16 cellular contexts compared by ENCODE assay signal in the genomic region with DNA sequence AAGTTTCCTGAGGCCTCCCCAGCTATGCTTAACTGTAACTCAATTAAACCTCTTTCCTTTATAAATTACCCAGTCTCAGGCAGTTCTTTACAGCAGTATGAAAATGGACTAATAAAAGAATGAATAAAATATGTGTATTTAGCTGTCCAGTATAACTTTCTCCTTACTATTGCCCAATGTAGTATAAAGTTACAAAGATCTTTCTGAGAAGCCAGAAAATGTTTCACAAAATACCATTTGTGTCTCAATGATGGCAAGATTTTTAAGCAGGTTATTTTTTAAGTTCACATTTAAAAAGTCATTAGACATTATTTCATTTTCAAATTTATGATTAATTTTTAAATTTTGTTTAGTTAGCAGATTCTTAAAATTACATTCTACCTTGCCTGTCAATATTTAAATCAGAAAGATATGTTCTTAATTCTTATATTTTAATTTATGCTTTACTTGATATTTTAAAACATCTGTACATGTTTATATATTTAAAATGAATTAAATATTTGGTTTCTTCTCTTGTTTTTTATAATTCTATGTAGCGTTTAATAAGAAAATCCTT.
DNase-seq lines count a peak whose midpoint lies in the region; ATAC-seq, FAIRE-seq and TF ChIP-seq lines count a peak whose summit lies in the region.
"Had no signal": no experiment of that assay in that cellular context is flagged by ENCODE, and none has a peak within 500 bp of the region (broad histone marks: within the 10 kb centered on the region; RNA-seq: fewer than 3 reads in every experiment).

No MANE protein-coding gene starts in this region.

- H3K4me2 ChIP-seq in smooth muscle cell = no peak overlapping the region
- H3K4me2 ChIP-seq: BLaER1 had no signal

- TF ChIP-seq CTCF in CD8-positive, alpha-beta T cell (IDR thresholded peaks at IDR 0.05) = no peak
- no peak for TF ChIP-seq CTCF in smooth muscle cell (IDR thresholded peaks at IDR 0.05; ENCODE audit: borderline replicate concordance, insufficient read depth, poor library complexity, severe bottlenecking)

- H2AFZ ChIP-seq in smooth muscle cell (ENCODE audit: low read depth) = no peak overlapping the region
- H2AFZ ChIP-seq: GM23248 had no signal

- H3K9me3 Mint-ChIP-seq in CD8-positive, alpha-beta T cell = no peaks in the 10 kb centered on the region

- 93 to 100% (median 97%) methylated on average over 1 of the region's 1 CpG for WGBS in small intestine, 3 donors
- whole genome bisulfite sequencing in smooth muscle cell (ENCODE audit: low lambda C conversion rate) = 97% methylated on average over 1 of the region's 1 CpG

- H3K4me1 Mint-ChIP-seq in CD8-positive, alpha-beta T cell (ENCODE audit: low read depth) = peaks cover 3% of the 10 kb centered on the region

- no peaks in the 10 kb centered on the region for H3F3A ChIP-seq in smooth muscle cell (ENCODE audit: low read depth)

- H3K36me3 ChIP-seq in CD8-positive, alpha-beta T cell (ENCODE audit: insufficient read depth, low read length) = no peaks in the 10 kb centered on the region
- H3K36me3 ChIP-seq in adipocyte (ENCODE audit: control insufficient read depth, insufficient read depth, low read length, severe bottlenecking) = peaks cover 83% of the 10 kb centered on the region
- no peaks in the 10 kb centered on the region for H3K36me3 ChIP-seq in small intestine (ENCODE audit: control insufficient read depth in 2 of 2, insufficient read depth in 2 of 2, low read length in 2 of 2)
- no peaks in the 10 kb centered on the region for H3K36me3 ChIP-seq in smooth muscle cell (ENCODE audit: low read depth)

- H3K9ac ChIP-seq in adipocyte (ENCODE audit: low read length) = no peak overlapping the region
- no peak overlapping the region for H3K9ac ChIP-seq in smooth muscle cell (ENCODE audit: low read depth)
- H3K9ac ChIP-seq: BLaER1, GM23248 had no signal

- H3K4me1 ChIP-seq in CD8-positive, alpha-beta T cell (ENCODE audit: insufficient read depth, low read length) = no peaks in the 10 kb centered on the region
- H3K4me1 ChIP-seq in adipocyte (ENCODE audit: control insufficient read depth, insufficient read depth, low read length) (peaks cover 15% of the 10 kb centered on the region), small intestine (ENCODE audit: control insufficient read depth in 2 of 2, insufficient read depth in 1 of 2, low read depth in 1 of 2, low read length in 1 of 2) (no peaks in the 10 kb centered on the region), smooth muscle cell (ENCODE audit: low read depth) (no peaks in the 10 kb centered on the region)
- H3K4me1 ChIP-seq: BLaER1 had no signal

- POLR2A ChIA-PET in CD8-positive, alpha-beta T cell (lab: Charles Lee) = no interaction called here

- H4K20me1 ChIP-seq in smooth muscle cell (ENCODE audit: low read depth) = no peaks in the 10 kb centered on the region
- H4K20me1 ChIP-seq: BLaER1 had no signal

- no peaks in the 10 kb centered on the region for H3K27me3 Mint-ChIP-seq in CD8-positive, alpha-beta T cell (ENCODE audit: low read depth)

- H3K27ac ChIP-seq in CD8-positive, alpha-beta T cell (ENCODE audit: low read depth, low read length) = no peak overlapping the region
- H3K27ac ChIP-seq in small intestine (ENCODE audit: low read depth in 1 of 2, low read length in 1 of 2) (no peak overlapping the region), smooth muscle cell (ENCODE audit: low read depth) (no peak overlapping the region)
- H3K27ac ChIP-seq: BLaER1, GM23248 had no signal

- H3K4me3 Mint-ChIP-seq in CD8-positive, alpha-beta T cell = no peak overlapping the region

- intact Hi-C loops in CD8-positive, alpha-beta T cell (cut with DNase I, micrococcal nuclease) = no loop called here

- H3K27ac Mint-ChIP-seq in CD8-positive, alpha-beta T cell = peak overlapping the region; percentile 16

- ATAC-seq in CD8-positive, alpha-beta T cell = no peak
- ATAC-seq: HCT116, HepG2 had no signal

- no peak overlapping the region for H3K4me3 ChIP-seq in CD8-positive, alpha-beta T cell (ENCODE audit: low read depth, low read length)
- no peak overlapping the region for H3K4me3 ChIP-seq in adipocyte (ENCODE audit: low read length)
- no peak overlapping the region for H3K4me3 ChIP-seq in small intestine (ENCODE audit: low read depth in 1 of 2, low read length in 2 of 2)
- no peak overlapping the region for H3K4me3 ChIP-seq in smooth muscle cell
- H3K4me3 ChIP-seq: BLaER1, GM23248 had no signal

- H3K9me3 ChIP-seq in CD8-positive, alpha-beta T cell (ENCODE audit: low read length) = no peaks in the 10 kb centered on the region
- H3K9me3 ChIP-seq in adipocyte (ENCODE audit: control insufficient read depth, low read length) (no peaks in the 10 kb centered on the region), small intestine (ENCODE audit: control insufficient read depth, low read depth) (no peaks in the 10 kb centered on the region), smooth muscle cell (replicated peaks; ENCODE audit: low read depth) (no peaks in the 10 kb centered on the region)
- H3K9me3 ChIP-seq: BLaER1 had no signal

- no peaks in the 10 kb centered on the region for H3K27me3 ChIP-seq in CD8-positive, alpha-beta T cell (ENCODE audit: insufficient read depth, low read length)
- H3K27me3 ChIP-seq in adipocyte (replicated peaks; ENCODE audit: control insufficient read depth, insufficient read depth, low read length) (no peaks in the 10 kb centered on the region), small intestine (ENCODE audit: control insufficient read depth in 2 of 2, insufficient read depth in 2 of 2, low read length in 2 of 2) (no peaks in the 10 kb centered on the region), smooth muscle cell (ENCODE audit: low read depth) (no peaks in the 10 kb centered on the region)
- H3K27me3 ChIP-seq: BLaER1 had no signal

- peaks cover 16% of the 10 kb centered on the region for H3K36me3 Mint-ChIP-seq in CD8-positive, alpha-beta T cell

- peak; percentile 86 for FAIRE-seq in small intestine (lab: Jason Lieb, UNC)
- FAIRE-seq: GM12891, H54, HepG2, HTR-8/SVneo had no signal

- H3K79me2 ChIP-seq in smooth muscle cell (ENCODE audit: low read depth) = no peaks in the 10 kb centered on the region

- CTCF ChIA-PET in CD8-positive, alpha-beta T cell (lab: Charles Lee) = no interaction called here

- no peak for DNase-seq in CD8-positive, alpha-beta T cell
- DNase-seq in adipocyte (ENCODE audit: low read depth) = peak; percentile 75
- peak; percentile 57 for DNase-seq in fibroblast of peridontal ligament (ENCODE audit: extremely low read depth)
- DNase-seq in small intestine = no peak
- no peak for DNase-seq in smooth muscle cell (lab: John Stamatoyannopoulos, UW; ENCODE audit: unreplicated experiment)
- DNase-seq in GF-D8 (lab: John Stamatoyannopoulos, UW) = no peak
- DNase-seq in UCSD-AML1 (lab: John Stamatoyannopoulos, UW; ENCODE audit: unreplicated experiment) = no peak
- DNase-seq: AML-193, DMS 273 treated with DMSO at 0.1 percent for 48 hours, GM23248 had no signal

Comparison
In these comparisons a context has a peak if more than half of its experiments do, and no peak if none do; other contexts are left out.
1. DNase-seq: peak in adipocyte (single experiment) and fibroblast of peridontal ligament (single experiment); none in CD8-positive, alpha-beta T cell (0 of 7), small intestine (single experiment), smooth muscle cell (single experiment), GF-D8 (single experiment) and UCSD-AML1 (single experiment).